ENCODE assay signal across 16 cellular contexts in the genomic region with DNA sequence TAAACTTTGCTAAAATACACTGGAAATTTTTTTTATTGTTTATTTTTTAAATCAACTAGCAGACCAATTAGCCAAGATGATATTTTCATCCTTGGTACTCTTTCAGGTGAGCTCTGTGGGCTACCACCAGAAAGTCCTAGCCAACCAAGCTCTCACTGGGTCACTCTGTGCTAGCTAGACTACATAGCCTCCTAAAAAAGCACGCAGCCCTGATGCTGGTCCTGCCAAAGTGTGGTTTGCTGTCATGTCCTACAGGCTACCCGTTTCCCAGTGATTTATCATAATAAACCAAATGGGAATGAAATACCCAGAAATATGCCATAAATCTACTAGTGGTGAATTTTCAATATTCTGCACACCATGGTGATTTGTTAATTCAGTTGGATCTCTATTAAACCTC.
"Had no signal": no experiment of that assay in that cellular context is flagged by ENCODE, and none has a peak within 500 bp of the region (broad histone marks: within the 10 kb centered on the region; RNA-seq: fewer than 3 reads in every experiment).

No MANE protein-coding gene starts in this region.

- H3K4me1 ChIP-seq: colonic mucosa, testis, transverse colon had no signal

- ATAC-seq: heart right ventricle; mucosa of descending colon; naive thymus-derived CD8-positive, alpha-beta T cell; stimulated activated naive B cell treated with anti-CD40 and anti-IgM and Interleukin-4, amounts not matched to agents 10 μg/mL and 1 μg/mL and 100 μg/mL, for 72 hours; stimulated activated naive CD8-positive, alpha-beta T cell treated with anti-CD3 and anti-CD28 coated beads, Interleukin-15, amount 100 ng/mL, for 72 hours had no signal

- H3K27me3 Mint-ChIP-seq: stimulated activated naive B cell treated with anti-CD40 and anti-IgM and Interleukin-4, amounts not matched to agents 10 μg/mL and 1 μg/mL and 100 μg/mL, for 72 hours had no signal

- H3K27me3 ChIP-seq: colonic mucosa, heart right ventricle, ovary, testis, transverse colon had no signal

- H3K27ac Mint-ChIP-seq: endodermal cell; naive thymus-derived CD8-positive, alpha-beta T cell; stimulated activated naive B cell treated with anti-CD40 and anti-IgM and Interleukin-4, amounts not matched to agents 10 μg/mL and 1 μg/mL and 100 μg/mL, for 72 hours; stimulated activated naive CD8-positive, alpha-beta T cell treated with anti-CD3 and anti-CD28 coated beads, Interleukin-15, amount 100 ng/mL, for 72 hours had no signal

- H3K9me3 Mint-ChIP-seq: endodermal cell had no signal

- H3K4me1 Mint-ChIP-seq: stimulated activated naive B cell treated with anti-CD40 and anti-IgM and Interleukin-4, amounts not matched to agents 10 μg/mL and 1 μg/mL and 100 μg/mL, for 72 hours had no signal

- H3K9me3 ChIP-seq: colonic mucosa, heart right ventricle, mucosa of descending colon, ovary, testis, transverse colon had no signal

- H3K4me3 ChIP-seq: colonic mucosa, heart right ventricle, mucosa of descending colon, ovary, testis, transverse colon had no signal

- H3K27ac ChIP-seq: colonic mucosa, heart right ventricle, ovary, testis, transverse colon had no signal

- DNase-seq: caudate nucleus; colonic mucosa; dermis blood vessel endothelial cell; endodermal cell; erythroblast; heart right ventricle; hypothalamus; left ventricle myocardium superior; mucosa of descending colon; naive thymus-derived CD8-positive, alpha-beta T cell; ovary; stimulated activated CD4-positive, alpha-beta T cell treated with anti-CD3 and anti-CD28 coated beads, Interleukin-4, amount 100 ng/mL, for 24 hours; stimulated activated naive B cell treated with anti-CD40 and anti-IgM and Interleukin-4, amounts not matched to agents 10 μg/mL and 1 μg/mL and 100 μg/mL, for 72 hours; stimulated activated naive CD8-positive, alpha-beta T cell treated with anti-CD3 and anti-CD28 coated beads, Interleukin-15, amount 100 ng/mL, for 72 hours; testis; transverse colon had no signal

- H3K4me3 Mint-ChIP-seq: endodermal cell; naive thymus-derived CD8-positive, alpha-beta T cell; stimulated activated naive B cell treated with anti-CD40 and anti-IgM and Interleukin-4, amounts not matched to agents 10 μg/mL and 1 μg/mL and 100 μg/mL, for 72 hours; stimulated activated naive CD8-positive, alpha-beta T cell treated with anti-CD3 and anti-CD28 coated beads, Interleukin-15, amount 100 ng/mL, for 72 hours had no signal

- H3K36me3 ChIP-seq: colonic mucosa, ovary, transverse colon had no signal

- H3K36me3 Mint-ChIP-seq: naive thymus-derived CD8-positive, alpha-beta T cell; stimulated activated naive B cell treated with anti-CD40 and anti-IgM and Interleukin-4, amounts not matched to agents 10 μg/mL and 1 μg/mL and 100 μg/mL, for 72 hours had no signal
